8 cellular contexts compared by ENCODE assay signal in genomic region chr7:116984917-116985316, GRCh38. TPM values are rescaled to one million over a fixed set of nuclear protein-coding genes. Genes with fewer than 3 reads are reported as not detected.
A peak's percentile ranks its signal among the peaks of the same experiment; 100 is the strongest.
DNase-seq lines count a peak whose midpoint lies in the region; ATAC-seq and TF ChIP-seq lines count a peak whose summit lies in the region.

No MANE protein-coding gene starts in this region.

- no peaks in the 10 kb centered on the region for H3K27me3 ChIP-seq in cardiac muscle cell

- peak; percentile 44 to 45 for DNase-seq in cardiac muscle cell (ENCODE audit: low read depth in 1 of 2, low spot score in 1 of 2)
- no peak for DNase-seq in cardiac septum (ENCODE audit: low spot score)
- peak; percentile 31 for DNase-seq in NCI-H748 (lab: John Stamatoyannopoulos, UW; ENCODE audit: unreplicated experiment)
- peak; percentile 78 for DNase-seq in cerebellar cortex (ENCODE audit: low spot score)
- DNase-seq in midbrain (lab: John Stamatoyannopoulos, UW): peak; percentile 31
- no peak for DNase-seq in activated T-cell treated with anti-CD3 and anti-CD28 coated beads for 4 hours
- no peak for DNase-seq in posterior cingulate gyrus

- no peaks in the 10 kb centered on the region for H3K36me3 ChIP-seq in cardiac muscle cell

- H3K4me3 ChIP-seq in cardiac muscle cell: no peak overlapping the region

- ATAC-seq in HG03108 (IDR thresholded peaks at IDR 0.05; ENCODE audit: unreplicated experiment): peak; percentile 44

- no peaks in the 10 kb centered on the region for H3K4me1 ChIP-seq in cardiac muscle cell (ENCODE audit: low read depth)

- no peaks in the 10 kb centered on the region for H3K9me3 ChIP-seq in cardiac muscle cell (ENCODE audit: low read depth)

- intact Hi-C loops in cardiac septum (cut with DNase I): loop anchor here (2.0 kb wide), 1 partner anchor 54 kb away; no protein-coding TSS in a partner anchor
- intact Hi-C loops in posterior cingulate gyrus (cut with DNase I): loop anchor here (10.0 kb wide), 1 partner anchor 400 kb away; no protein-coding TSS in a partner anchor

- TF ChIP-seq CTCF in cardiac muscle cell (IDR thresholded peaks at IDR 0.05; ENCODE audit: low read depth, low read length): peak; percentile 66

- no peak overlapping the region for H3K27ac ChIP-seq in cardiac muscle cell

RNA-seq across cellular contexts. Expression of gene ST7, which starts 31.6 kb away (rescaled TPM):
- total RNA-seq in cardiac muscle cell (74.2 and 83.5 TPM in 2 replicates), cardiac septum (23.4 TPM)
- polyA plus RNA-seq in cardiac muscle cell: 96.7 and 108 TPM in 2 replicates

Comparison
In these comparisons a context has a peak if more than half of its experiments do, and no peak if none do; other contexts are left out.
1. DNase-seq: peak in cardiac muscle cell (2 of 2), NCI-H748 (single experiment), cerebellar cortex (single experiment) and midbrain (single experiment); none in cardiac septum (single experiment), activated T-cell treated with anti-CD3 and anti-CD28 coated beads for 4 hours (single experiment) and posterior cingulate gyrus (0 of 10).